Comparison of ENCODE assay signal across 22 cellular contexts in the genomic region with DNA sequence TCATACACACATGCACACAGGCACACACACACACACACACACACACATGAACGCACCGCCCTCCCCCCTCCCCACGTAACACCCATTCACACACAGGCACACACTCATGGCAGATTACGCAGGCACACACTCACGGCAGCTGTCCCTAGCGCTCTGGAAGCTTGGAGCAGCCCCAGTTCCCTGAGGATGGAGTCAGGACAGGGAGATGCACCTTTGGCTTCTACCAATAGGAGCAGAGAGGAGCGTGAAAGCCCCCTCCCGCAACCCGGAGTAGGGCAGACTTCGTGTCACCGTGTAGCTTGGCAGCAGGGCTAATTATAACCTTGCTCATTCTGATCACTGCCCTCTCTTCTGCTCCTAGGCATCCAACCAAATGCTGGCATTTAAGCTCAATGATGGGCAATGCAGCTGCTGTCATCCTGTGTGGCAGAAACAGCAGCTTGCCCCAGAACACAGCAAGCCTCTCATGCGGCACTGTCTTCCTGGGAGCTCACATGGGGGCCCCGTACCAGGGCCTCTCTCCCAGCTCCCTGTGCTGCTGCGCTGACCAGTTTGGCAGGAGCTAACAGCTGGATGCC. TPM values are rescaled to one million over a fixed set of nuclear protein-coding genes. Genes with fewer than 3 reads are reported as not detected.
A peak's percentile ranks its signal among the peaks of the same experiment; 100 is the strongest.
DNase-seq lines count a peak whose midpoint lies in the region; ATAC-seq and TF ChIP-seq lines count a peak whose summit lies in the region.
"Had no signal": no experiment of that assay in that cellular context is flagged by ENCODE, and none has a peak within 500 bp of the region (broad histone marks: within the 10 kb centered on the region; RNA-seq: fewer than 3 reads in every experiment).

No MANE protein-coding gene starts in this region.

- H3K4me3 Mint-ChIP-seq in brain: no peak overlapping the region
- H3K4me3 Mint-ChIP-seq: CD8-positive, alpha-beta T cell; HFFc6 had no signal

- H4K20me1 ChIP-seq in osteoblast (ENCODE audit: insufficient read depth, low read length): no peaks in the 10 kb centered on the region

- no peak overlapping the region for H3K27ac ChIP-seq in right atrium auricular region
- H3K27ac ChIP-seq in transverse colon: no peak overlapping the region
- no peak overlapping the region for H3K27ac ChIP-seq in osteoblast (ENCODE audit: low read depth, low read length)

- peaks cover 25% of the 10 kb centered on the region for H3K4me1 Mint-ChIP-seq in brain

- H3K9me3 ChIP-seq in right atrium auricular region (no peaks in the 10 kb centered on the region), transverse colon (no peaks in the 10 kb centered on the region), osteoblast (ENCODE audit: low read depth, low read length) (no peaks in the 10 kb centered on the region)

- no peaks in the 10 kb centered on the region for H3K36me3 Mint-ChIP-seq in brain
- H3K36me3 Mint-ChIP-seq: CD8-positive, alpha-beta T cell had no signal

- no peak for TF ChIP-seq EP300 in transverse colon (IDR thresholded peaks at IDR 0.05; ENCODE audit: low read depth)

- intact Hi-C loops in left ventricle myocardium superior (cut with micrococcal nuclease): no loop called here
- intact Hi-C loops in transverse colon (cut with DNase I; ENCODE audit: low total_unique reads): no loop called here

- H3K27me3 Mint-ChIP-seq in brain: peaks cover 12% of the 10 kb centered on the region

- ATAC-seq in left ventricle myocardium superior (peak; percentile 27), HG03139 (IDR thresholded peaks at IDR 0.05; ENCODE audit: unreplicated experiment) (no peak)
- ATAC-seq: CD8-positive, alpha-beta T cell; PC-3; Right ventricle myocardium inferior; SK-N-SH treated with all-trans-retinoic acid at 6 μM for 48 hours had no signal

- H3K36me3 ChIP-seq in right atrium auricular region: no peaks in the 10 kb centered on the region
- no peaks in the 10 kb centered on the region for H3K36me3 ChIP-seq in transverse colon
- no peaks in the 10 kb centered on the region for H3K36me3 ChIP-seq in osteoblast (ENCODE audit: insufficient read depth, low read length)

- H3K9me3 Mint-ChIP-seq in brain: no peaks in the 10 kb centered on the region
- H3K9me3 Mint-ChIP-seq: CD8-positive, alpha-beta T cell had no signal

- H3K27ac Mint-ChIP-seq in brain: peak overlapping the region in 3 of 5 experiments; percentile 23 to 79 (median 63)
- H3K27ac Mint-ChIP-seq: CD8-positive, alpha-beta T cell; HFFc6 had no signal

- H3K27me3 ChIP-seq in right atrium auricular region (no peaks in the 10 kb centered on the region), transverse colon (no peaks in the 10 kb centered on the region), osteoblast (ENCODE audit: insufficient read depth, low read length) (peaks cover 25% of the 10 kb centered on the region)

- DNase-seq in left ventricle myocardium superior: no peak
- no peak for DNase-seq in right atrium auricular region (ENCODE audit: low spot score)
- DNase-seq in NCI-H2081 (lab: John Stamatoyannopoulos, UW): peak; percentile 10 to 41
- DNase-seq in RPMI8226: no peak
- no peak for DNase-seq in transverse colon
- DNase-seq in osteoblast (ENCODE audit: insufficient read length, low spot score, missing footprints): no peak
- DNase-seq: AML-193; CD8-positive, alpha-beta T cell; DMS 273 treated with DMSO at 0.1 percent for 48 hours; GOT3; HFFc6; KBM-7; NCI-H1048; NCI-H510A treated with DMSO at 0.1 percent for 48 hours; PC-3 had no signal

- TF ChIP-seq POLR2A in transverse colon (IDR thresholded peaks at IDR 0.05): no peak

- TF ChIP-seq CTCF in right atrium auricular region (IDR thresholded peaks at IDR 0.05) (no peak), brain (conservative IDR thresholded peaks at IDR 0.05) (no peak), transverse colon (IDR thresholded peaks at IDR 0.05) (no peak), osteoblast (IDR thresholded peaks at IDR 0.05; ENCODE audit: extremely low read depth, low read depth, low read length) (no peak)

- H3K4me3 ChIP-seq in right atrium auricular region: no peak overlapping the region
- no peak overlapping the region for H3K4me3 ChIP-seq in transverse colon
- H3K4me3 ChIP-seq in osteoblast (ENCODE audit: insufficient read depth, low read length): no peak overlapping the region

- WGBS in transverse colon (ENCODE audit: low coverage in 1 of 2), 2 donors: 84% methylated on average over 14 of the region's 14 CpGs; no CpG with 5 or more reads in 1 of the 2 donors

- H3K79me2 ChIP-seq in osteoblast (ENCODE audit: insufficient read depth, low read length): no peaks in the 10 kb centered on the region

- no peak overlapping the region for H3K4me2 ChIP-seq in osteoblast (ENCODE audit: insufficient read depth, low read length)

- in situ Hi-C loops in transverse colon (cut with MboI; ENCODE audit: low pct_ligation_motif_present in 1 of 4, low pct_unique_long_range_greater_than_20kb in 1 of 4, low sequenced_read_pairs in 3 of 4): no loop called here

- H2AFZ ChIP-seq in osteoblast (ENCODE audit: low read length): no peak overlapping the region

- no peaks in the 10 kb centered on the region for H3K4me1 ChIP-seq in right atrium auricular region
- H3K4me1 ChIP-seq in transverse colon: no peaks in the 10 kb centered on the region
- H3K4me1 ChIP-seq in osteoblast (ENCODE audit: insufficient read depth, low read length): no peaks in the 10 kb centered on the region

RNA-seq across cellular contexts. Expression of a gene that starts 31.9 kb away (rescaled TPM):
- 0.10 TPM for total RNA-seq in left ventricle myocardium superior
- total RNA-seq in right atrium auricular region: not detected
- polyA plus RNA-seq in brain (ENCODE audit: insufficient read depth, low read depth, low replicate concordance): 0.12 TPM
- total RNA-seq in transverse colon: 1 to 10 TPM in 1 of 4 donors, under 1 TPM in 1, not detected in 2; 0.64 to 9.7 TPM
- under 0.01 TPM in 1 of 2 replicates, not detected in the other for total RNA-seq in osteoblast
- total RNA-seq: Daoy, HFFc6, M059J, Right ventricle myocardium inferior had no signal

RNA-seq across cellular contexts. Expression of a gene that starts 55.7 kb away (rescaled TPM):
- not detected for total RNA-seq in left ventricle myocardium superior
- total RNA-seq in right atrium auricular region: not detected
- 22.9 TPM for polyA plus RNA-seq in brain (ENCODE audit: insufficient read depth, low read depth, low replicate concordance)
- total RNA-seq in transverse colon: under 1 TPM in 2 of 4 donors, not detected in 2; 0.16 to 0.40 TPM
- total RNA-seq in osteoblast: 0.36 TPM in 1 of 2 replicates, not detected in the other
- total RNA-seq: CD8-positive, alpha-beta T cell; HFFc6; PC-3; Right ventricle myocardium inferior; T-helper 1 cell treated with Interleukin-12 subunit alpha and Interleukin-12 subunit beta and Interleukin-4 antibody, amounts not matched to agents 30 ng/mL and 1 ng/mL, for 36 hours had no signal

Comparison
In these comparisons a context has a peak if more than half of its experiments do, and no peak if none do; other contexts are left out.
1. DNase-seq: peak in NCI-H2081 (2 of 2); none in left ventricle myocardium superior (single experiment), right atrium auricular region (single experiment), RPMI8226 (single experiment), transverse colon (single experiment) and osteoblast (single experiment).